12 cellular contexts compared by ENCODE assay signal in genomic region chr16:72013389-72013788, GRCh38. TPM values are rescaled to one million over a fixed set of nuclear protein-coding genes. Genes with fewer than 3 reads are reported as not detected.
A peak's percentile ranks its signal among the peaks of the same experiment; 100 is the strongest.
DNase-seq lines count a peak whose midpoint lies in the region; ATAC-seq and TF ChIP-seq lines count a peak whose summit lies in the region.
"Had no signal": no experiment of that assay in that cellular context is flagged by ENCODE, and none has a peak within 500 bp of the region (broad histone marks: within the 10 kb centered on the region; RNA-seq: fewer than 3 reads in every experiment).

No MANE protein-coding gene starts in this region.

- no peak overlapping the region for H3K4me3 Mint-ChIP-seq in progenitor cell of endocrine pancreas (ENCODE audit: low read depth)
- H3K4me3 Mint-ChIP-seq: T-helper 2 cell treated with Interferon-gamma antibody and Interleukin-4, amounts not matched to agents 5 μg/mL and 100 μg/mL, for 36 hours; type B pancreatic cell had no signal

- no peak overlapping the region for H3K4me3 ChIP-seq in cardiac muscle cell
- no peak overlapping the region for H3K4me3 ChIP-seq in upper lobe of left lung
- H3K4me3 ChIP-seq: skin epidermis had no signal

- H3K27ac Mint-ChIP-seq in progenitor cell of endocrine pancreas, result no peak overlapping the region
- H3K27ac Mint-ChIP-seq: type B pancreatic cell had no signal

- peaks cover 9% of the 10 kb centered on the region for H3K4me1 Mint-ChIP-seq in progenitor cell of endocrine pancreas (ENCODE audit: low read depth)

- WGBS in adipose tissue, 3 donors, result 21 to 50% (median 29%) methylated on average over 5 of the region's 5 CpGs
- WGBS in upper lobe of left lung, 2 donors, result 16 to 40% methylated on average over 5 of the region's 5 CpGs

- H3K9me3 ChIP-seq in cardiac muscle cell (ENCODE audit: low read depth) (no peaks in the 10 kb centered on the region), upper lobe of left lung (no peaks in the 10 kb centered on the region)

- no peaks in the 10 kb centered on the region for H3K9me3 Mint-ChIP-seq in progenitor cell of endocrine pancreas (ENCODE audit: low read depth)
- H3K9me3 Mint-ChIP-seq: T-helper 2 cell treated with Interferon-gamma antibody and Interleukin-4, amounts not matched to agents 5 μg/mL and 100 μg/mL, for 36 hours; type B pancreatic cell had no signal

- no peaks in the 10 kb centered on the region for H3K27me3 Mint-ChIP-seq in progenitor cell of endocrine pancreas
- H3K27me3 Mint-ChIP-seq: type B pancreatic cell had no signal

- intact Hi-C loops in cardiac septum (cut with DNase I), result no loop called here

- H3K36me3 ChIP-seq in cardiac muscle cell (peaks cover 4% of the 10 kb centered on the region), upper lobe of left lung (peaks cover 0 to 18% (median under 1%) of the 10 kb centered on the region in 4 donors)

- DNase-seq in cardiac muscle cell (ENCODE audit: low read depth in 1 of 2, low spot score in 1 of 2) (peak; percentile 37 to 74), cardiac septum (ENCODE audit: low spot score) (no peak), kidney tubule cell (ENCODE audit: low spot score) (peak; percentile 81), upper lobe of left lung (peak in 1 of 2 donors; percentile 60), hippocampal formation (lab: John Stamatoyannopoulos, UW) (no peak), OCI-M2 (lab: John Stamatoyannopoulos, UW; ENCODE audit: unreplicated experiment) (no peak), progenitor cell of endocrine pancreas (ENCODE audit: low spot score, unreplicated experiment) (no peak)
- DNase-seq: NCI-H2029 had no signal

- H3K4me1 ChIP-seq in cardiac muscle cell (ENCODE audit: low read depth) (peaks cover 16% of the 10 kb centered on the region), upper lobe of left lung (peaks cover 15 to 52% (median 34%) of the 10 kb centered on the region in 4 donors)

- no peaks in the 10 kb centered on the region for H3K27me3 ChIP-seq in cardiac muscle cell
- H3K27me3 ChIP-seq in upper lobe of left lung, result no peaks in the 10 kb centered on the region

- no peak for TF ChIP-seq EP300 in upper lobe of left lung (IDR thresholded peaks at IDR 0.05)

- TF ChIP-seq CTCF in cardiac muscle cell (IDR thresholded peaks at IDR 0.05; ENCODE audit: low read depth, low read length) (no peak), upper lobe of left lung (IDR thresholded peaks at IDR 0.05) (no peak), progenitor cell of endocrine pancreas (IDR thresholded peaks at IDR 0.05; ENCODE audit: unreplicated experiment) (no peak)

- no peak for ATAC-seq in upper lobe of left lung (ENCODE audit: low FRiP score in 2 of 2)

- H3K27ac ChIP-seq in cardiac muscle cell (peak overlapping the region; percentile 74), adipose tissue (ENCODE audit: low read depth, low read length) (peak overlapping the region; percentile 31), upper lobe of left lung (peak overlapping the region; percentile 12 to 79 (median 56))

- no peak for TF ChIP-seq POLR2A in upper lobe of left lung (IDR thresholded peaks at IDR 0.05)

- H3K36me3 Mint-ChIP-seq in progenitor cell of endocrine pancreas (ENCODE audit: insufficient read depth), result peaks cover 12% of the 10 kb centered on the region

RNA-seq across cellular contexts. Expression of gene DHODH, which starts 4.8 kb away (rescaled TPM):
- total RNA-seq in cardiac muscle cell (10.7 and 11.5 TPM in 2 replicates), cardiac septum (7.3 TPM), upper lobe of left lung (10 to 100 TPM in 2 of 6 donors, 1 to 10 TPM in 4; 5.8 to 13.2 (median 7.8) TPM), progenitor cell of endocrine pancreas (13.4 and 13.7 TPM in 2 replicates)
- polyA plus RNA-seq in cardiac muscle cell (10.2 and 11.9 TPM in 2 replicates), adipose tissue (10 to 100 TPM in 1 of 3 donors, 1 to 10 TPM in 2; 5.3 to 14.7 (median 7.4) TPM)

RNA-seq across cellular contexts. Expression of gene PKD1L3, which starts 13.2 kb away (rescaled TPM):
- total RNA-seq in cardiac muscle cell (0.04 TPM in 1 of 2 replicates, not detected in the other), cardiac septum (not detected), upper lobe of left lung (under 1 TPM in 5 of 6 donors, not detected in 1; under 0.01 to 0.59 (median 0.17) TPM), progenitor cell of endocrine pancreas (0.19 and 0.27 TPM in 2 replicates)
- polyA plus RNA-seq in cardiac muscle cell (0.02 TPM in 1 of 2 replicates, not detected in the other), adipose tissue (under 1 TPM; 0.01 to 0.11 (median 0.04) TPM)

RNA-seq across cellular contexts. Expression of gene HP, which starts 40.9 kb away (rescaled TPM):
- not detected in 2 replicates for total RNA-seq in cardiac muscle cell
- 0.45 TPM in 1 of 2 replicates, not detected in the other for polyA plus RNA-seq in cardiac muscle cell
- 8.3 TPM for total RNA-seq in cardiac septum
- polyA plus RNA-seq in adipose tissue, result 100 to 1,000 TPM in 2 of 3 donors, 10 to 100 TPM in 1; 49.0 to 576 (median 128) TPM
- total RNA-seq in upper lobe of left lung, result 100 to 1,000 TPM in 1 of 6 donors, 10 to 100 TPM in 5; 13.7 to 132 (median 40.0) TPM
- not detected in 2 replicates for total RNA-seq in progenitor cell of endocrine pancreas

RNA-seq across cellular contexts. Expression of gene HPR, which starts 49.6 kb away (rescaled TPM):
- total RNA-seq in cardiac muscle cell, result not detected in 2 replicates
- polyA plus RNA-seq in cardiac muscle cell, result not detected in 2 replicates
- total RNA-seq in cardiac septum, result 37.3 TPM
- polyA plus RNA-seq in adipose tissue, result 1 to 10 TPM in 2 of 3 donors, under 1 TPM in 1; 0.35 to 2.8 (median 2.4) TPM
- total RNA-seq in upper lobe of left lung, result 1 to 10 TPM in 2 of 6 donors, under 1 TPM in 1, not detected in 3; 0.76 to 2.2 (median 1.4) TPM
- total RNA-seq in progenitor cell of endocrine pancreas, result 0.46 TPM in 1 of 2 replicates, not detected in the other

Comparison
In these comparisons a context has a peak if more than half of its experiments do, and no peak if none do; other contexts are left out.
1. DNase-seq: peak in cardiac muscle cell (2 of 2) and kidney tubule cell (single experiment); none in cardiac septum (single experiment), hippocampal formation (0 of 2), OCI-M2 (single experiment) and progenitor cell of endocrine pancreas (single experiment).
2. Peak in every context shown above with its lines, with median percentiles within 50 percentile points of each other: H3K27ac ChIP-seq.